17 cellular contexts compared by ENCODE assay signal in genomic region chr4:98963538-98964433, GRCh38. TPM values are rescaled to one million over a fixed set of nuclear protein-coding genes. Genes with fewer than 3 reads are reported as not detected.
DNase-seq lines count a peak whose midpoint lies in the region; ATAC-seq and TF ChIP-seq lines count a peak whose summit lies in the region.
"Had no signal": no experiment of that assay in that cellular context is flagged by ENCODE, and none has a peak within 500 bp of the region (broad histone marks: within the 10 kb centered on the region; RNA-seq: fewer than 3 reads in every experiment).

No MANE protein-coding gene starts in this region.

- ATAC-seq in esophagus mucosa, result peak; percentile 66
- ATAC-seq in GM21381 (IDR thresholded peaks at IDR 0.05; ENCODE audit: unreplicated experiment), result no peak
- ATAC-seq: stimulated activated memory B cell treated with anti-CD40 and anti-IgM and Interleukin-4, amounts not matched to agents 10 μg/mL and 1 μg/mL and 100 μg/mL, for 72 hours; T-cell had no signal

- no peaks in the 10 kb centered on the region for H3K4me1 ChIP-seq in colonic mucosa
- H3K4me1 ChIP-seq: BLaER1 had no signal

- DNase-seq in HT1080 (ENCODE audit: low read depth) (peak; percentile 14), T1000 (lab: John Stamatoyannopoulos, UW) (peak; percentile 11), posterior cingulate gyrus (peak in 6 of 10 donors; percentile 10 to 81 (median 38)), CD1c-positive myeloid dendritic cell (ENCODE audit: extremely low spot score) (no peak), colonic mucosa (no peak)
- DNase-seq in activated naive CD4-positive, alpha-beta T cell treated with anti-CD3 and anti-CD28 coated beads, Interleukin-2, amount 10 ng/mL, durations not matched to agents 7 days and 5 days, result no peak
- DNase-seq: activated naive CD4-positive, alpha-beta T cell treated with anti-CD3 and anti-CD28 coated beads for 36 hours; effector memory CD4-positive, alpha-beta T cell; glutamatergic neuron; NCI-H2029 treated with DMSO at 0.1 percent for 48 hours; NCI-H69; T-cell had no signal

- CTCF ChIA-PET in activated naive CD4-positive, alpha-beta T cell treated with anti-CD3 and anti-CD28 coated beads, Interleukin-2, amount 10 ng/mL, durations not matched to agents 7 days and 5 days (lab: Charles Lee), result no interaction called here

- peaks cover 4% of the 10 kb centered on the region for H3K27me3 Mint-ChIP-seq in activated naive CD4-positive, alpha-beta T cell treated with anti-CD3 and anti-CD28 coated beads, Interleukin-2, amount 10 ng/mL, durations not matched to agents 7 days and 5 days

- H3K36me3 Mint-ChIP-seq in activated naive CD4-positive, alpha-beta T cell treated with anti-CD3 and anti-CD28 coated beads, Interleukin-2, amount 10 ng/mL, durations not matched to agents 7 days and 5 days, result no peaks in the 10 kb centered on the region
- H3K36me3 Mint-ChIP-seq: T-cell had no signal

- intact Hi-C loops in posterior cingulate gyrus (cut with DNase I) (no loop called here), colonic mucosa (cut with DNase I) (no loop called here)

- no peaks in the 10 kb centered on the region for H3K36me3 ChIP-seq in colonic mucosa
- H3K36me3 ChIP-seq: BLaER1 had no signal

- no peak overlapping the region for H3K4me3 Mint-ChIP-seq in activated naive CD4-positive, alpha-beta T cell treated with anti-CD3 and anti-CD28 coated beads, Interleukin-2, amount 10 ng/mL, durations not matched to agents 7 days and 5 days
- H3K4me3 Mint-ChIP-seq: activated naive CD4-positive, alpha-beta T cell treated with anti-CD3 and anti-CD28 coated beads for 36 hours; stimulated activated memory B cell treated with anti-CD40 and anti-IgM and Interleukin-4, amounts not matched to agents 10 μg/mL and 1 μg/mL and 100 μg/mL, for 72 hours; T-cell had no signal

- H3K9ac ChIP-seq in colonic mucosa (ENCODE audit: low read depth in 2 of 2, low read length in 2 of 2), result no peak overlapping the region
- H3K9ac ChIP-seq: BLaER1 had no signal

- H3K27ac ChIP-seq in colonic mucosa, result no peak overlapping the region
- H3K27ac ChIP-seq: BLaER1, skin epidermis had no signal

- H3K9me3 Mint-ChIP-seq in activated naive CD4-positive, alpha-beta T cell treated with anti-CD3 and anti-CD28 coated beads, Interleukin-2, amount 10 ng/mL, durations not matched to agents 7 days and 5 days, result no peaks in the 10 kb centered on the region
- H3K9me3 Mint-ChIP-seq: activated naive CD4-positive, alpha-beta T cell treated with anti-CD3 and anti-CD28 coated beads for 36 hours had no signal

- TF ChIP-seq CTCF in colonic mucosa (IDR thresholded peaks at IDR 0.05), result no peak

- H3K4me1 Mint-ChIP-seq in activated naive CD4-positive, alpha-beta T cell treated with anti-CD3 and anti-CD28 coated beads, Interleukin-2, amount 10 ng/mL, durations not matched to agents 7 days and 5 days, result no peaks in the 10 kb centered on the region
- H3K4me1 Mint-ChIP-seq: stimulated activated memory B cell treated with anti-CD40 and anti-IgM and Interleukin-4, amounts not matched to agents 10 μg/mL and 1 μg/mL and 100 μg/mL, for 72 hours; T-cell had no signal

- no peak overlapping the region for H3K27ac Mint-ChIP-seq in activated naive CD4-positive, alpha-beta T cell treated with anti-CD3 and anti-CD28 coated beads, Interleukin-2, amount 10 ng/mL, durations not matched to agents 7 days and 5 days
- H3K27ac Mint-ChIP-seq: activated naive CD4-positive, alpha-beta T cell treated with anti-CD3 and anti-CD28 coated beads for 36 hours; stimulated activated memory B cell treated with anti-CD40 and anti-IgM and Interleukin-4, amounts not matched to agents 10 μg/mL and 1 μg/mL and 100 μg/mL, for 72 hours; T-cell had no signal

- H3K9me3 ChIP-seq in colonic mucosa, result no peaks in the 10 kb centered on the region
- H3K9me3 ChIP-seq: BLaER1 had no signal

- no peak overlapping the region for H3K4me3 ChIP-seq in colonic mucosa
- H3K4me3 ChIP-seq: BLaER1, skin epidermis had no signal

- H3K27me3 ChIP-seq in colonic mucosa, result no peaks in the 10 kb centered on the region
- H3K27me3 ChIP-seq: BLaER1 had no signal

RNA-seq across cellular contexts. Expression of gene METAP1, which starts 31.7 kb away (rescaled TPM):
- total RNA-seq in HT1080 (2014; rRNA removed; shearing (Covaris generic)), result 95.1 and 102 TPM in 2 replicates
- 118 and 132 TPM in 2 replicates for polyA plus RNA-seq in HT1080 (2015; cell fraction: cytosol; rRNA removed)
- polyA plus RNA-seq in HT1080 (2015; cell fraction: nucleus; rRNA removed), result 165 and 180 TPM in 2 replicates
- 75.4 TPM for total RNA-seq in esophagus mucosa
- total RNA-seq in colonic mucosa, result 10 to 100 TPM; 66.2 to 69.3 TPM

RNA-seq across cellular contexts. Expression of gene EIF4E, which starts 34.9 kb away (rescaled TPM):
- total RNA-seq in HT1080 (2014; rRNA removed; shearing (Covaris generic)), result 204 and 216 TPM in 2 replicates
- polyA plus RNA-seq in HT1080 (2015; cell fraction: cytosol; rRNA removed), result 166 and 191 TPM in 2 replicates
- polyA plus RNA-seq in HT1080 (2015; cell fraction: nucleus; rRNA removed), result 128 and 138 TPM in 2 replicates
- total RNA-seq in esophagus mucosa (79.7 TPM), colonic mucosa (100 to 1,000 TPM in 1 of 2 donors, 10 to 100 TPM in 1; 99.4 to 123 TPM)

Comparison
In these comparisons a context has a peak if more than half of its experiments do, and no peak if none do; other contexts are left out.
1. DNase-seq: peak in HT1080 (single experiment), T1000 (single experiment) and posterior cingulate gyrus (6 of 10); none in CD1c-positive myeloid dendritic cell (single experiment), activated naive CD4-positive, alpha-beta T cell treated with anti-CD3 and anti-CD28 coated beads, Interleukin-2, amount 10 ng/mL, durations not matched to agents 7 days and 5 days (single experiment) and colonic mucosa (single experiment).